In the genomic region with DNA sequence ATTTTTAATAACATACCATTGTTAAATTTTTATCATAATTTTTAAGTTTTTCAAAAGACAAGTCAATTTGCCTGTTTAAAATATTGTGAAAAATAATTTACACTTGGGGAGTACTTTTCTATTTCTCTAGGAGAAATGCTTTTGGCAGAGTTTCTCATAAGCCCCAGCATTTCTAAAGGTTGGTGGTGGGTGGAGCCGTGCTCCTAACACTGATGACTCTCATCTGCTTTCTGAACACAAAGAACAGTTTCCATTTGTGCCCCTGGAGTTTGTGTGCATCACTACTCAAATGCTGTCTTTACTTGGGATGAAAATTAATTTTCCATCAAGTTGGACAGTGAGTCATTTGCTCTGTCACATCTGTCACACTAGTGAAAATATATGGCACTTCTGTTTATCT, we compare ENCODE assay signal across 1 cellular context.
TF ChIP-seq lines count a peak whose summit lies in the region.

No MANE protein-coding gene starts in this region.

TF ChIP-seq in GM23338, 12 proteins besides CTCF, POLR2A, EP300 and RAD21 (continued from another document):
- TF ChIP-seq ZNF462 (CRISPR knock-in tag; IDR thresholded peaks at IDR 0.05), result no peak
- no peak for TF ChIP-seq EZH2phosphoT487 (IDR thresholded peaks at IDR 0.05; ENCODE audit: unreplicated experiment)
- no peak for TF ChIP-seq STAT1 (IDR thresholded peaks at IDR 0.05; ENCODE audit: unreplicated experiment)
